14 cellular contexts compared by ENCODE assay signal in genomic region chr3:188635258-188636038, GRCh38.
A peak's percentile ranks its signal among the peaks of the same experiment; 100 is the strongest.
DNase-seq lines count a peak whose midpoint lies in the region; ATAC-seq and TF ChIP-seq lines count a peak whose summit lies in the region.
"Had no signal": no experiment of that assay in that cellular context is flagged by ENCODE, and none has a peak within 500 bp of the region (broad histone marks: within the 10 kb centered on the region; RNA-seq: fewer than 3 reads in every experiment).

No MANE protein-coding gene starts in this region.

- H3K27me3 ChIP-seq in brain microvascular endothelial cell (replicated peaks): no peaks in the 10 kb centered on the region
- H3K27me3 ChIP-seq: tibial nerve had no signal

- H3K4me3 Mint-ChIP-seq in MCF 10A (ENCODE audit: unreplicated experiment): no peak overlapping the region
- H3K4me3 Mint-ChIP-seq: activated naive CD8-positive, alpha-beta T cell; dendritic cell treated with granulocyte-macrophage colony-stimulating factor and Interleukin-4, amounts not matched to agents 40 ng/mL and 50 ng/mL, for 4 days; naive thymus-derived CD4-positive, alpha-beta T cell had no signal

- H3K36me3 ChIP-seq in brain microvascular endothelial cell (replicated peaks): no peaks in the 10 kb centered on the region

- H3K27ac Mint-ChIP-seq in MCF 10A (ENCODE audit: low read depth, unreplicated experiment): no peak overlapping the region
- H3K27ac Mint-ChIP-seq: activated naive CD8-positive, alpha-beta T cell; dendritic cell treated with granulocyte-macrophage colony-stimulating factor and Interleukin-4, amounts not matched to agents 40 ng/mL and 50 ng/mL, for 4 days; naive thymus-derived CD4-positive, alpha-beta T cell had no signal

- POLR2A ChIA-PET in MCF 10A (lab: Yijun Ruan, JAX): no interaction called here

- TF ChIP-seq CTCF in brain microvascular endothelial cell (IDR thresholded peaks at IDR 0.05; ENCODE audit: low read depth, low read length, missing control alignments): no peak
- TF ChIP-seq CTCF in MCF 10A (IDR thresholded peaks at IDR 0.05; ENCODE audit: unreplicated experiment): no peak

- DNase-seq in NCI-H510A treated with DMSO at 0.1 percent for 48 hours (lab: John Stamatoyannopoulos, UW) (peak; percentile 7), NCI-H510A (lab: John Stamatoyannopoulos, UW) (no peak), brain microvascular endothelial cell (peak; percentile 24), left kidney (ENCODE audit: low read depth, low spot score) (peak; percentile 5), MCF 10A (ENCODE audit: unreplicated experiment) (no peak), NCI-H187 treated with DMSO at 0.1 percent for 48 hours (lab: John Stamatoyannopoulos, UW) (no peak), NCI-H82 (lab: John Stamatoyannopoulos, UW) (no peak)
- DNase-seq: naive thymus-derived CD4-positive, alpha-beta T cell had no signal

- H3K9me3 Mint-ChIP-seq in MCF 10A (ENCODE audit: unreplicated experiment): no peaks in the 10 kb centered on the region
- H3K9me3 Mint-ChIP-seq: dendritic cell treated with granulocyte-macrophage colony-stimulating factor and Interleukin-4, amounts not matched to agents 40 ng/mL and 50 ng/mL, for 4 days had no signal

- BruUV-seq in MCF 10A (replicated peaks; lab: Mats Ljungman, UMichigan): no TSS peak

- H3K36me3 Mint-ChIP-seq in MCF 10A (ENCODE audit: insufficient read depth, unreplicated experiment): peaks cover 15% of the 10 kb centered on the region

- in situ Hi-C loops in brain microvascular endothelial cell (cut with HindIII; ENCODE audit: low pct_ligation_motif_present, low sequenced_read_pairs): no loop called here

- no peak overlapping the region for H3K4me3 ChIP-seq in brain microvascular endothelial cell (ENCODE audit: low read depth, low read length)
- H3K4me3 ChIP-seq: A549, smooth muscle cell, tibial nerve had no signal

- no peak overlapping the region for H3K27ac ChIP-seq in brain microvascular endothelial cell
- H3K27ac ChIP-seq: A549 had no signal

- ATAC-seq in GM18498 (IDR thresholded peaks at IDR 0.05; ENCODE audit: unreplicated experiment): no peak
- ATAC-seq: A549; naive thymus-derived CD4-positive, alpha-beta T cell had no signal

- CTCF ChIA-PET in MCF 10A (lab: Yijun Ruan, JAX): no interaction called here

- no peaks in the 10 kb centered on the region for H3K27me3 Mint-ChIP-seq in MCF 10A (ENCODE audit: insufficient read depth, unreplicated experiment)
- H3K27me3 Mint-ChIP-seq: activated naive CD8-positive, alpha-beta T cell; dendritic cell treated with granulocyte-macrophage colony-stimulating factor and Interleukin-4, amounts not matched to agents 40 ng/mL and 50 ng/mL, for 4 days; naive thymus-derived CD4-positive, alpha-beta T cell had no signal

- peaks cover 12% of the 10 kb centered on the region for H3K4me1 Mint-ChIP-seq in MCF 10A (ENCODE audit: insufficient read depth, unreplicated experiment)
- H3K4me1 Mint-ChIP-seq: naive thymus-derived CD4-positive, alpha-beta T cell had no signal

- intact Hi-C loops in MCF 10A (cut with micrococcal nuclease): no loop called here

Comparison
In these comparisons a context has a peak if more than half of its experiments do, and no peak if none do; other contexts are left out.
1. DNase-seq: peak in NCI-H510A treated with DMSO at 0.1 percent for 48 hours (single experiment), brain microvascular endothelial cell (single experiment) and left kidney (single experiment); none in NCI-H510A (single experiment), MCF 10A (single experiment), NCI-H187 treated with DMSO at 0.1 percent for 48 hours (single experiment) and NCI-H82 (single experiment).